Comparison of ENCODE assay signal across 16 cellular contexts in the genomic region with DNA sequence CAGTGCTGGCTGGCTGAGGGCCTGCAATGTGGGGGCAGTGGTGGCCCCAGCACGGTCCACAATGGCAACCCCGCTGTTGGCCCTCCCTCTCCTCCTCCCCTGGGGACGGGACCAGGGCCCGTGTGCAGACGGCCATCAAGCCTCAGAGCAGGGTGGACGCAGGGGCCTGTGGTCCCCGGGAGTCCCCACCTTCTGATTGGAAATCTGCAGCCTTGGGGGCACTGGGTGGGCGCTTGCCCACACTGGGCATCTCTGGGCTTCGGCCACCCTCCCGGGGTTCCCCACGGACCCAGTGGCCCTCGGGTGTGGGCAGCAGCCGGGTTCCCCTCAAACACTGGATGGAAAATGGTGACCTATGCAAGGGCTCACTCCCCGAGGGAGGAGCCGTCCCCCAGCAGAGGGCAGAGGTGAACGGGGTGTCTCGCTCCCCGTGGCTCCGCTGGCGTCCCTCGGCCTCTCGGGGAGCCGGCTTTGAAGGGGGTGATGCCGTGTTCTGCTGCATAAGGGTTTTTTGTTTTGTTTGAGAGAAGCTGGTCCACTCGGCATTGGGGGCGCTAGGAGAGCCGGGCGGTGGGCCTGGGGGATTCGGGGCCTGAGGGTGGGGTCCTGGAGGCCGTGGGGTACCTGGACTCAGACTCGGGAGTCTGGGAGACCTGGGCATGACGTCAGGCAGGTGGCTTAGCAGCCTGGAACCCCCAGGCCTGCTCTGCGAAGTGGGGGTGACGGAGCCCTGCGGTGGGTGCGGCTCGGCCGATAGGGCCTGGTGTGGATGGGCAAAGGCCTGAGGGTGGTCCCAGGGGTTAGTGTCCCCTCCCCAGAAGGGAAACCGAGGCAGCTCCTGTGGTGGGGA. TPM values are rescaled to one million over a fixed set of nuclear protein-coding genes. Genes with fewer than 3 reads are reported as not detected.
"Had no signal": no experiment of that assay in that cellular context is flagged by ENCODE, and none has a peak within 500 bp of the region (broad histone marks: within the 10 kb centered on the region; RNA-seq: fewer than 3 reads in every experiment).

No MANE protein-coding gene starts in this region.

- H3K4me3 ChIP-seq: ascending aorta, heart left ventricle, lower lobe of right lung, thyroid gland had no signal

- H3K9ac ChIP-seq: parathyroid adenoma had no signal

- H3K36me3 ChIP-seq: ascending aorta, heart left ventricle, lower lobe of right lung, thyroid gland had no signal

- DNase-seq: activated CD4-positive, alpha-beta T cell treated with anti-CD3 and anti-CD28 coated beads, Interleukin-2, amount 50 U/mL, for 4 hours; activated naive CD4-positive, alpha-beta T cell treated with anti-CD3 and anti-CD28 coated beads, Interleukin-2, amount 10 ng/mL, durations not matched to agents 7 days and 5 days; heart left ventricle; immature natural killer cell; left colon; lower lobe of right lung; midbrain; stimulated activated CD4-positive, alpha-beta T cell treated with anti-CD3 and anti-CD28 coated beads, Interleukin-12 subunit alpha, Interleukin-12 subunit beta, amount 100 ng/mL, for 4 hours; stimulated activated CD4-positive, alpha-beta T cell treated with anti-CD3 and anti-CD28 coated beads, Interleukin-2, amount 100 ng/mL, for 24 hours; T-helper 9 cell; thyroid gland had no signal

- H3K9me3 ChIP-seq: ascending aorta, heart left ventricle, lower lobe of right lung, thyroid gland had no signal

- H3K9me3 Mint-ChIP-seq: activated naive CD4-positive, alpha-beta T cell treated with anti-CD3 and anti-CD28 coated beads, Interleukin-2, amount 10 ng/mL, durations not matched to agents 7 days and 5 days; activated T-helper 17 cell treated with anti-CD3 and anti-CD28 coated beads, Interleukin-2, amount 50 U/mL, for 72 hours; immature natural killer cell had no signal

- ATAC-seq: activated CD4-positive, CD25-positive, alpha-beta regulatory T cell treated with anti-CD3 and anti-CD28 coated beads, Interleukin-2, amount 50 U/mL, for 24 hours; activated T-helper 17 cell treated with anti-CD3 and anti-CD28 coated beads, Interleukin-2, amount 50 U/mL, for 72 hours; left colon had no signal

- H3K4me3 Mint-ChIP-seq: activated naive CD4-positive, alpha-beta T cell treated with anti-CD3 and anti-CD28 coated beads, Interleukin-2, amount 10 ng/mL, durations not matched to agents 7 days and 5 days; activated T-helper 17 cell treated with anti-CD3 and anti-CD28 coated beads, Interleukin-2, amount 50 U/mL, for 72 hours; immature natural killer cell had no signal

- H3K4me1 ChIP-seq: ascending aorta, lower lobe of right lung, thyroid gland had no signal

- H3K27ac Mint-ChIP-seq: activated naive CD4-positive, alpha-beta T cell treated with anti-CD3 and anti-CD28 coated beads, Interleukin-2, amount 10 ng/mL, durations not matched to agents 7 days and 5 days; activated T-helper 17 cell treated with anti-CD3 and anti-CD28 coated beads, Interleukin-2, amount 50 U/mL, for 72 hours; immature natural killer cell had no signal

- H2AFZ ChIP-seq: parathyroid adenoma had no signal

- H3K4me1 Mint-ChIP-seq: activated T-helper 17 cell treated with anti-CD3 and anti-CD28 coated beads, Interleukin-2, amount 50 U/mL, for 72 hours had no signal

- H3K27ac ChIP-seq: ascending aorta, epithelial cell of prostate, heart left ventricle, lower lobe of right lung, parathyroid adenoma, thyroid gland had no signal

- H3K36me3 Mint-ChIP-seq: activated naive CD4-positive, alpha-beta T cell treated with anti-CD3 and anti-CD28 coated beads, Interleukin-2, amount 10 ng/mL, durations not matched to agents 7 days and 5 days; immature natural killer cell had no signal

- H3K27me3 ChIP-seq: thyroid gland had no signal

RNA-seq across cellular contexts. Expression of gene EFNA2, which starts 3.9 kb away (rescaled TPM):
- polyA plus RNA-seq: heart left ventricle, immature natural killer cell had no signal
